9 cellular contexts compared by ENCODE assay signal in the genomic region with DNA sequence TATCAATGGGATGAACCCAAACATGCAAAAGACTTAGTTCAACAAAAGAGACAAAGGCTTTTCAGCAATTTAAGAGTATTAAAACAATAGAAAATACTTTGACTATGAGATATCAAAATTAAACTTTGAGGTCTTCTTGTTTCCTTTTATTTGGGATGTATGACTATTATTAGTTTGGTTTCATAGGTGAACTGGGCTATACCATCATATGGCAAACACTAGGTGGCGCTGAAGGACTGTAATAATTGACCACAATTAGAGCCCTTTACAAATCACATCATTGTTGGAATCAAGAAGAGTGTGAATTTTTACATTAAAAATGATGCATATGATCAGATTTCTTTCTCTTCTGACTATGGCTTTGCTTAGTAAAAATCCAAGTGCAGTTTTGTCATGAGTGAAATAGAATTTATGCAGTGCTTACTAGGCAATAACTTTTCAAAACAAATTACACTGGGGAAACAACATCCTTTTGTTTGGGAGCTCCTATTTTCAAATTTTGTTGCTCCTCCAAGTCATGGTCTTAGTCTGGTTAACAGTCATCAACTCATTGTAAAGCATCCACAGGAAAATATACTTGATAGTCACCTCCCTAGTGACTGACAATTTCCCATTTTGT. TPM values are rescaled to one million over a fixed set of nuclear protein-coding genes. Genes with fewer than 3 reads are reported as not detected.
A peak's percentile ranks its signal among the peaks of the same experiment; 100 is the strongest.
DNase-seq lines count a peak whose midpoint lies in the region; ATAC-seq, FAIRE-seq and TF ChIP-seq lines count a peak whose summit lies in the region.
"Had no signal": no experiment of that assay in that cellular context is flagged by ENCODE, and none has a peak within 500 bp of the region (broad histone marks: within the 10 kb centered on the region; RNA-seq: fewer than 3 reads in every experiment).

No MANE protein-coding gene starts in this region.

- BruUV-seq in Panc1 (replicated peaks; lab: Mats Ljungman, UMichigan) (no TSS peak), HepG2 (replicated peaks; lab: Mats Ljungman, UMichigan) (no TSS peak)

- peak; percentile 73 for TF ChIP-seq RAD21 in Ishikawa (IDR thresholded peaks at IDR 0.05; ENCODE audit: low read depth)
- TF ChIP-seq RAD21 in HepG2 (CRISPR knock-in tag; IDR thresholded peaks at IDR 0.05), result 0 out of 2 replicates have a peak, but pooled peaks have one; percentile 20

- ATAC-seq in activated CD4-positive, CD25-positive, alpha-beta regulatory T cell treated with anti-CD3 and anti-CD28 coated beads, Interleukin-2, amount 50 U/mL, for 24 hours, result no peak
- ATAC-seq in GM21528 (IDR thresholded peaks at IDR 0.05; ENCODE audit: low FRiP score, unreplicated experiment) (peak; percentile 90), Panc1 (peak; percentile 94), HepG2 (peak; percentile 84)

- FAIRE-seq in HepG2 (lab: Jason Lieb, UNC), result peak; percentile 36

- no peak overlapping the region for H3K4me3 ChIP-seq in Panc1 (ENCODE audit: low read depth in 2 of 2, low read length in 2 of 2)
- H3K4me3 ChIP-seq in breast epithelium, result no peak overlapping the region
- no peak overlapping the region for H3K4me3 ChIP-seq in HepG2 (replicated peaks in 1 of 3; ENCODE audit: insufficient read depth in 1 of 3, low read depth in 2 of 3, low read length in 3 of 3)
- no peak overlapping the region for H3K4me3 ChIP-seq in testis

- TF ChIP-seq POLR2A in breast epithelium (IDR thresholded peaks at IDR 0.05) (no peak), HepG2 (IDR thresholded peaks at IDR 0.05; ENCODE audit: insufficient read depth in 1 of 2, low read depth in 2 of 2, low read length in 2 of 2) (no peak), testis (IDR thresholded peaks at IDR 0.05) (no peak)

- H3K9me3 ChIP-seq in Panc1 (ENCODE audit: control insufficient read depth, insufficient read depth, low read depth, low read length), result no peaks in the 10 kb centered on the region
- no peaks in the 10 kb centered on the region for H3K9me3 ChIP-seq in breast epithelium
- no peaks in the 10 kb centered on the region for H3K9me3 ChIP-seq in HepG2 (ENCODE audit: low read length)
- no peaks in the 10 kb centered on the region for H3K9me3 ChIP-seq in testis

- WGBS in HepG2 (ENCODE audit: low lambda C conversion rate), result 0% methylated on average over 1 of the region's 1 CpG
- 6 to 25% methylated on average over 1 of the region's 1 CpG for whole genome bisulfite sequencing in testis, 2 donors

- no peak overlapping the region for H2AFZ ChIP-seq in HepG2 (ENCODE audit: low read length)

- intact Hi-C loops in Panc1 (cut with micrococcal nuclease; ENCODE audit: unreplicated experiment), result loop anchor here (2.0 to 5.0 kb wide), 2 partner anchors 304 to 1994 kb away; no protein-coding TSS in a partner anchor
- intact Hi-C loops in breast epithelium (cut with DNase I; ENCODE audit: low total_unique reads), result no loop called here
- intact Hi-C loops in HepG2 (cut with micrococcal nuclease; ENCODE audit: unreplicated experiment), result loop anchor here (1.0 kb wide), 1 partner anchor 306 kb away; no protein-coding TSS in a partner anchor
- intact Hi-C loops in testis (cut with DNase I; ENCODE audit: low total_unique reads), result no loop called here

- H3K4me2 ChIP-seq in HepG2 (ENCODE audit: low read depth, low read length), result no peak overlapping the region

- CTCF ChIA-PET in Panc1 (lab: Charles Lee) (interaction anchor here (0.6 kb wide), 1 partner anchor 88 kb away, joined by 5 read pairs; no protein-coding TSS in a partner anchor), HepG2 (lab: Yijun Ruan, JAX; ENCODE audit: low intra/inter-chr PET ratio, low total read pairs) (interaction anchor here (2.4 to 2.6 kb wide), 2 partner anchors 306 to 1994 kb away, joined by 11 to 15 read pairs; no protein-coding TSS in a partner anchor)

- in situ Hi-C loops in Panc1 (cut with HindIII; ENCODE audit: low pct_unique_long_range_greater_than_20kb, low sequenced_read_pairs), result no loop called here
- in situ Hi-C loops in HepG2 (cut with HindIII; ENCODE audit: extremely low pct_ligation_motif_present, low pct_unique_long_range_greater_than_20kb), result loop anchor here (25.0 kb wide), 1 partner anchor 1994 kb away; no protein-coding TSS in a partner anchor

- no peak for TF ChIP-seq EP300 in Ishikawa (IDR thresholded peaks at IDR 0.05; ENCODE audit: borderline replicate concordance)
- no peak for TF ChIP-seq EP300 in HepG2 (IDR thresholded peaks at IDR 0.05; ENCODE audit: low read depth in 2 of 2, low read length in 2 of 2)
- no peak for TF ChIP-seq EP300 in HepG2 (CRISPR knock-in tag; IDR thresholded peaks at IDR 0.05; ENCODE audit: borderline replicate concordance)

- H3K79me2 ChIP-seq in HepG2 (ENCODE audit: insufficient read depth, low read length), result no peaks in the 10 kb centered on the region

- no peaks in the 10 kb centered on the region for H3K4me1 ChIP-seq in Panc1 (ENCODE audit: control insufficient read depth, insufficient read depth, low read length)
- H3K4me1 ChIP-seq in breast epithelium, result no peaks in the 10 kb centered on the region
- H3K4me1 ChIP-seq in HepG2 (ENCODE audit: insufficient read depth, low read length), result no peaks in the 10 kb centered on the region
- H3K4me1 ChIP-seq in testis, result no peaks in the 10 kb centered on the region

- H4K20me1 ChIP-seq in HepG2 (ENCODE audit: insufficient read depth, low read length), result no peaks in the 10 kb centered on the region

- peak in 3 of 4 experiments; percentile 3 to 23 (median 23) for DNase-seq in activated CD4-positive, CD25-positive, alpha-beta regulatory T cell (lab: John Stamatoyannopoulos, UW)
- peak; percentile 45 for DNase-seq in Panc1 (ENCODE audit: low read depth, low spot score)
- DNase-seq in breast epithelium (ENCODE audit: low spot score in 2 of 2), result peak in 1 of 2 donors; percentile 25
- DNase-seq in HepG2 (ENCODE audit: low spot score), result peak; percentile 52
- DNase-seq in testis, result peak; percentile 83

- H3K27me3 ChIP-seq in Panc1 (ENCODE audit: control insufficient read depth, insufficient read depth, low read length) (no peaks in the 10 kb centered on the region), breast epithelium (peaks cover 0 to 7% of the 10 kb centered on the region in 2 donors), HepG2 (ENCODE audit: control insufficient read depth in 1 of 2, insufficient read depth in 2 of 2, low read length in 2 of 2) (no peaks in the 10 kb centered on the region), testis (no peaks in the 10 kb centered on the region)

- H3K36me3 ChIP-seq in Panc1 (ENCODE audit: control insufficient read depth, insufficient read depth, low read length), result no peaks in the 10 kb centered on the region
- no peaks in the 10 kb centered on the region for H3K36me3 ChIP-seq in breast epithelium
- no peaks in the 10 kb centered on the region for H3K36me3 ChIP-seq in HepG2 (replicated peaks in 1 of 2; ENCODE audit: control insufficient read depth in 1 of 2, insufficient read depth in 2 of 2, low read length in 2 of 2)
- H3K36me3 ChIP-seq in testis (ENCODE audit: low read depth, missing control alignments), result no peaks in the 10 kb centered on the region

- no peak overlapping the region for H3K9ac ChIP-seq in HepG2 (ENCODE audit: insufficient read depth, low read depth, low read length)

- H3K27ac ChIP-seq in Panc1 (ENCODE audit: low read length), result no peak overlapping the region
- no peak overlapping the region for H3K27ac ChIP-seq in breast epithelium
- no peak overlapping the region for H3K27ac ChIP-seq in HepG2 (ENCODE audit: extremely low read length, insufficient read depth, low read length)
- H3K27ac ChIP-seq in testis, result no peak overlapping the region

- POLR2A ChIA-PET in Panc1 (lab: Charles Lee) (no interaction called here), HepG2 (lab: Yijun Ruan, JAX) (no interaction called here)

- TF ChIP-seq CTCF in Panc1 (IDR thresholded peaks at IDR 0.05) (peak; percentile 74; the same call in 1 of the 2 replicates), breast epithelium (IDR thresholded peaks at IDR 0.05) (peak; percentile 39 to 65 (median 56)), HepG2 (CRISPR knock-in tag; IDR thresholded peaks at IDR 0.05) (peak; percentile 73), testis (IDR thresholded peaks at IDR 0.05) (peak; percentile 59 to 70 (median 67))

TF ChIP-seq in Ishikawa, 13 proteins besides CTCF, POLR2A, EP300 and RAD21 (continues in another document):
- no peak for TF ChIP-seq NFIC (IDR thresholded peaks at IDR 0.05)
- no peak for TF ChIP-seq ZBTB7A (IDR thresholded peaks at IDR 0.05; ENCODE audit: low read depth)

TF ChIP-seq in HepG2, 621 proteins besides CTCF, POLR2A, EP300 and RAD21 (continues in another document):
- TF ChIP-seq ZNF672 (CRISPR knock-in tag; IDR thresholded peaks at IDR 0.05), result no peak
- TF ChIP-seq ZZZ3 (CRISPR knock-in tag; IDR thresholded peaks at IDR 0.05; ENCODE audit: borderline replicate concordance), result no peak
- TF ChIP-seq STAG1 (CRISPR knock-in tag; IDR thresholded peaks at IDR 0.05), result peak; percentile 79
- TF ChIP-seq SMC3 (IDR thresholded peaks at IDR 0.05; ENCODE audit: low read length), result peak; percentile 54
- TF ChIP-seq ZBTB42 (CRISPR knock-in tag; IDR thresholded peaks at IDR 0.05), result no peak

RNA-seq across cellular contexts. Expression of gene NXPH1, which starts 14.7 kb away (rescaled TPM):
- not detected for total RNA-seq in Panc1 (2021; ENCODE audit: unreplicated experiment)
- polyA plus RNA-seq in Panc1 (2012; ENCODE audit: insufficient read length), result not detected
- total RNA-seq in breast epithelium, result under 1 TPM in 1 of 3 donors, not detected in 2; 0.29 TPM
- not detected in 2 replicates for total RNA-seq in HepG2 (2016; rRNA removed; fragmentation: Illumina TruSeq; extraction: Trizol)
- not detected in 2 replicates for total RNA-seq in HepG2 (2016; cell fraction: cytosol; rRNA removed; fragmentation: Illumina TruSeq; extraction: Trizol; ENCODE audit: low read depth)
- total RNA-seq in HepG2 (2016; cell fraction: insoluble cytoplasmic fraction; rRNA removed; fragmentation: Illumina TruSeq; extraction: Trizol), result not detected in 2 replicates
- total RNA-seq in HepG2 (2016; cell fraction: membrane; rRNA removed; fragmentation: Illumina TruSeq; extraction: Trizol), result not detected in 2 replicates
- total RNA-seq in HepG2 (2016; cell fraction: nucleus; rRNA removed; fragmentation: Illumina TruSeq; extraction: Trizol), result not detected in 2 replicates
- not detected in 2 replicates for polyA plus RNA-seq in HepG2 (2011; rRNA removed)
- polyA plus RNA-seq in HepG2 (2011; cell fraction: cytosol; rRNA removed), result not detected in 2 replicates
- not detected in 2 replicates for polyA plus RNA-seq in HepG2 (2011; cell fraction: nucleus; rRNA removed)
- polyA plus RNA-seq in HepG2 (2012), result not detected in 2 replicates
- polyA plus RNA-seq in HepG2 (2016; cell fraction: cytosol; fragmentation: Illumina TruSeq; extraction: Trizol; ENCODE audit: low read depth), result not detected in 2 replicates
- not detected in 2 replicates for polyA plus RNA-seq in HepG2 (2016; cell fraction: insoluble cytoplasmic fraction; fragmentation: Illumina TruSeq; extraction: Trizol; ENCODE audit: low read depth)
- not detected in 2 replicates for polyA plus RNA-seq in HepG2 (2016; cell fraction: membrane; fragmentation: Illumina TruSeq; extraction: Trizol; ENCODE audit: low read depth)
- not detected in 2 replicates for polyA plus RNA-seq in HepG2 (2016; cell fraction: nucleus; fragmentation: Illumina TruSeq; extraction: Trizol; ENCODE audit: insufficient read depth, low read depth)
- polyA minus RNA-seq in HepG2 (2011; rRNA and poly(A)+ RNA removed; ENCODE audit: low replicate concordance), result not detected in 2 replicates
- not detected in 2 replicates for polyA minus RNA-seq in HepG2 (2011; cell fraction: cytosol; rRNA and poly(A)+ RNA removed)
- not detected in 2 replicates for polyA minus RNA-seq in HepG2 (2011; cell fraction: nucleus; rRNA and poly(A)+ RNA removed)
- total RNA-seq in testis, result under 1 TPM; 0.24 to 0.37 TPM
- polyA plus RNA-seq in testis (ENCODE audit: insufficient read depth, low read depth, low replicate concordance), result 0.94 TPM
- total RNA-seq: lower leg skin had no signal

Comparison
In these comparisons a context has a peak if more than half of its experiments do, and no peak if none do; other contexts are left out.
1. ATAC-seq: peak in GM21528 (single experiment), Panc1 (single experiment) and HepG2 (single experiment); none in activated CD4-positive, CD25-positive, alpha-beta regulatory T cell treated with anti-CD3 and anti-CD28 coated beads, Interleukin-2, amount 50 U/mL, for 24 hours (0 of 2).
2. intact Hi-C loops: an anchor here in Panc1 (2.0 to 5.0 kb wide) and HepG2 (1.0 kb wide); none called in breast epithelium and testis.
3. Peak in every context shown above with its lines, with median percentiles within 50 percentile points of each other: CTCF ChIP-seq.